ENCODE assay signal across 8 cellular contexts in genomic region chr11:67420646-67421420, GRCh38. TPM values are rescaled to one million over a fixed set of nuclear protein-coding genes. Genes with fewer than 3 reads are reported as not detected.
DNase-seq lines count a peak whose midpoint lies in the region; ATAC-seq lines count a peak whose summit lies in the region.

No MANE protein-coding gene starts in this region.

- no peak overlapping the region for H3K4ac ChIP-seq in mesendoderm (ENCODE audit: low read depth, low read length)

- H3K27ac ChIP-seq in CD4-positive, alpha-beta memory T cell (ENCODE audit: low read depth, low read length), result peak overlapping the region; percentile 66
- H3K27ac ChIP-seq in effector memory CD4-positive, alpha-beta T cell (ENCODE audit: insufficient read depth, low read length, poor library complexity, severe bottlenecking), result peak overlapping the region; percentile 68
- H3K27ac ChIP-seq in mesendoderm (ENCODE audit: low read depth, low read length), result peak overlapping the region; percentile 51

- DNase-seq in CD4-positive, alpha-beta memory T cell, result peak; percentile 96 to 99 (median 97)
- peak; percentile 76 for DNase-seq in HT1080 (ENCODE audit: low read depth)
- peak; percentile 97 for DNase-seq in NK-92 treated with Interleukin-12 subunit alpha and Interleukin-12 subunit beta, amount 100 ng/mL, for 24 hours (lab: John Stamatoyannopoulos, UW)
- DNase-seq in activated CD8-positive, alpha-beta memory T cell treated with anti-CD3 and anti-CD28 coated beads for 4 hours (ENCODE audit: low read depth in 2 of 2), result peak; percentile 96 to 98
- peak; percentile 96 to 98 (median 97) for DNase-seq in effector memory CD4-positive, alpha-beta T cell
- peak; percentile 97 for DNase-seq in mesendoderm
- peak; percentile 99 for DNase-seq in stimulated activated CD8-positive, alpha-beta memory T cell treated with anti-CD3 and anti-CD28 coated beads, Interleukin-12 subunit alpha, Interleukin-12 subunit beta, amount 100 ng/mL, for 4 hours (ENCODE audit: low read depth)

- no peaks in the 10 kb centered on the region for H3K9me3 Mint-ChIP-seq in CD4-positive, alpha-beta memory T cell

- no peaks in the 10 kb centered on the region for H3K9me3 ChIP-seq in CD4-positive, alpha-beta memory T cell (ENCODE audit: control insufficient read depth in 1 of 2, low read length in 2 of 2)
- H3K9me3 ChIP-seq in effector memory CD4-positive, alpha-beta T cell (ENCODE audit: control insufficient read depth, low read length), result no peaks in the 10 kb centered on the region

- H3K36me3 Mint-ChIP-seq in CD4-positive, alpha-beta memory T cell, result no peaks in the 10 kb centered on the region

- H4K8ac ChIP-seq in mesendoderm (ENCODE audit: low read depth, low read length), result no peak overlapping the region

- H2BK120ac ChIP-seq in mesendoderm (ENCODE audit: low read depth, low read length), result no peak overlapping the region

- peak overlapping the region; percentile 67 to 87 (median 80) for H3K4me3 Mint-ChIP-seq in CD4-positive, alpha-beta memory T cell

- no CpG with 5 or more reads among the region's 96 CpGs for WGBS in mesendoderm (ENCODE audit: extremely low coverage, insufficient coverage, low lambda C conversion rate)

- H3K27me3 Mint-ChIP-seq in CD4-positive, alpha-beta memory T cell, result no peaks in the 10 kb centered on the region

- CTCF ChIA-PET in CD4-positive, alpha-beta memory T cell (lab: Charles Lee; ENCODE audit: partially characterized antibody), result interaction anchor here (1.3 to 6.4 kb wide), 4 partner anchors 14 to 48 kb away, joined by 3 to 63 read pairs (median 6); partner anchors contain the start of genes PPP1CA, TBC1D10C and TMEM134

- H3K56ac ChIP-seq in mesendoderm (ENCODE audit: low read length), result peak overlapping the region; percentile 95

- no peaks in the 10 kb centered on the region for H3K79me2 ChIP-seq in mesendoderm (ENCODE audit: control insufficient read depth, insufficient read depth, low read length)

- peak; percentile 62 for ATAC-seq in GM19468 (IDR thresholded peaks at IDR 0.05; ENCODE audit: extremely low read depth, unreplicated experiment)

- no peak overlapping the region for H3K23ac ChIP-seq in mesendoderm (ENCODE audit: low read length)

- H3K4me3 ChIP-seq in CD4-positive, alpha-beta memory T cell (ENCODE audit: low read length in 2 of 2), result peak overlapping the region in 1 of 2 donors; percentile 69
- peak overlapping the region; percentile 53 for H3K4me3 ChIP-seq in effector memory CD4-positive, alpha-beta T cell (ENCODE audit: insufficient read depth, low read depth, low read length, poor library complexity, severe bottlenecking)
- H3K4me3 ChIP-seq in mesendoderm (ENCODE audit: low read length), result peak overlapping the region; percentile 38

- H3K4me1 ChIP-seq in CD4-positive, alpha-beta memory T cell (ENCODE audit: insufficient read depth, low read length), result peaks cover 53% of the 10 kb centered on the region
- H3K4me1 ChIP-seq in effector memory CD4-positive, alpha-beta T cell (ENCODE audit: control insufficient read depth, insufficient read depth, low read length, poor library complexity, severe bottlenecking), result peaks cover 52% of the 10 kb centered on the region
- no peaks in the 10 kb centered on the region for H3K4me1 ChIP-seq in mesendoderm (ENCODE audit: control insufficient read depth, low read depth, low read length)

- no peaks in the 10 kb centered on the region for H3K79me1 ChIP-seq in mesendoderm (ENCODE audit: low read length)

- no peak overlapping the region for H4K5ac ChIP-seq in mesendoderm (ENCODE audit: low read length)

- H3K9ac ChIP-seq in mesendoderm (ENCODE audit: low read length), result peak overlapping the region; percentile 92

- peak overlapping the region; percentile 9 for H3K18ac ChIP-seq in mesendoderm (ENCODE audit: low read length)

- no peak overlapping the region for H2BK15ac ChIP-seq in mesendoderm (replicated peaks; ENCODE audit: low read depth)

- no peak overlapping the region for H2BK5ac ChIP-seq in mesendoderm (ENCODE audit: low read length)

- no peak overlapping the region for H2AK5ac ChIP-seq in mesendoderm (ENCODE audit: low read length)

- H3K4me1 Mint-ChIP-seq in CD4-positive, alpha-beta memory T cell, result peaks cover 29 to 63% (median 46%) of the 10 kb centered on the region in 4 donors

- intact Hi-C loops in CD4-positive, alpha-beta memory T cell (cut with micrococcal nuclease), result loop anchor here (1.0 kb wide), 2 partner anchors 16 to 18 kb away; partner anchors contain the start of gene PTPRCAP

- peak overlapping the region; percentile 91 for H3K4me2 ChIP-seq in mesendoderm (ENCODE audit: low read length)

- H3K27me3 ChIP-seq in CD4-positive, alpha-beta memory T cell (ENCODE audit: insufficient read depth, low read length), result no peaks in the 10 kb centered on the region
- H3K27me3 ChIP-seq in effector memory CD4-positive, alpha-beta T cell (replicated peaks; ENCODE audit: control insufficient read depth, insufficient read depth, low read length, poor library complexity, severe bottlenecking), result no peaks in the 10 kb centered on the region
- H3K27me3 ChIP-seq in mesendoderm (ENCODE audit: insufficient read depth, low read length, poor library complexity), result no peaks in the 10 kb centered on the region

- H3K36me3 ChIP-seq in CD4-positive, alpha-beta memory T cell (ENCODE audit: insufficient read depth, low read length), result no peaks in the 10 kb centered on the region
- no peaks in the 10 kb centered on the region for H3K36me3 ChIP-seq in effector memory CD4-positive, alpha-beta T cell (ENCODE audit: control insufficient read depth, insufficient read depth, low read length)
- no peaks in the 10 kb centered on the region for H3K36me3 ChIP-seq in mesendoderm (ENCODE audit: control insufficient read depth, insufficient read depth, low read length)

- POLR2A ChIA-PET in CD4-positive, alpha-beta memory T cell (lab: Charles Lee; ENCODE audit: partially characterized antibody), result interaction anchor here (0.5 to 31.8 kb wide), 18 partner anchors 9 to 144 kb away, joined by 3 to 2262 read pairs (median 6); partner anchors contain the start of genes AIP, CORO1B, PITPNM1 and POLD4

- peak overlapping the region; percentile 64 to 94 (median 92) for H3K27ac Mint-ChIP-seq in CD4-positive, alpha-beta memory T cell

RNA-seq across cellular contexts. Expression of gene CARNS1, which starts 5.4 kb away (rescaled TPM):
- total RNA-seq in CD4-positive, alpha-beta memory T cell, result 1 to 10 TPM; 2.3 to 3.3 TPM
- under 1 TPM; 0.45 to 0.81 TPM for polyA plus RNA-seq in CD4-positive, alpha-beta memory T cell
- total RNA-seq in HT1080 (2014; rRNA removed; shearing (Covaris generic)), result 0.13 TPM in 1 of 2 replicates, not detected in the other
- 0.03 and 0.06 TPM in 2 replicates for polyA plus RNA-seq in HT1080 (2015; cell fraction: cytosol; rRNA removed)
- polyA plus RNA-seq in HT1080 (2015; cell fraction: nucleus; rRNA removed), result 0.04 and 0.18 TPM in 2 replicates
- 0.14 TPM for polyA plus RNA-seq in mesendoderm (2013, experiment 1 of 2)
- 0.18 TPM for polyA plus RNA-seq in mesendoderm (2013, experiment 2 of 2)

RNA-seq across cellular contexts. Expression of gene RPS6KB2, which starts 7.5 kb away (rescaled TPM):
- total RNA-seq in CD4-positive, alpha-beta memory T cell, result 10 to 100 TPM; 78.1 to 79.9 TPM
- polyA plus RNA-seq in CD4-positive, alpha-beta memory T cell, result 10 to 100 TPM; 55.2 to 58.3 TPM
- total RNA-seq in HT1080 (2014; rRNA removed; shearing (Covaris generic)), result 49.0 and 52.7 TPM in 2 replicates
- 41.7 and 43.3 TPM in 2 replicates for polyA plus RNA-seq in HT1080 (2015; cell fraction: cytosol; rRNA removed)
- polyA plus RNA-seq in HT1080 (2015; cell fraction: nucleus; rRNA removed), result 63.6 and 66.1 TPM in 2 replicates
- 26.5 TPM for polyA plus RNA-seq in mesendoderm (2013, experiment 1 of 2)
- 27.8 TPM for polyA plus RNA-seq in mesendoderm (2013, experiment 2 of 2)

RNA-seq across cellular contexts. Expression of gene PTPRCAP, which starts 16.6 kb away (rescaled TPM):
- 100 to 1,000 TPM; 208 to 228 TPM for total RNA-seq in CD4-positive, alpha-beta memory T cell
- polyA plus RNA-seq in CD4-positive, alpha-beta memory T cell, result 100 to 1,000 TPM; 613 TPM
- 0.60 TPM in 1 of 2 replicates, not detected in the other for total RNA-seq in HT1080 (2014; rRNA removed; shearing (Covaris generic))
- 0.17 and 0.45 TPM in 2 replicates for polyA plus RNA-seq in HT1080 (2015; cell fraction: cytosol; rRNA removed)
- polyA plus RNA-seq in HT1080 (2015; cell fraction: nucleus; rRNA removed), result 2.1 and 3.6 TPM in 2 replicates
- polyA plus RNA-seq in mesendoderm (2013, experiment 1 of 2), result 0.74 TPM
- polyA plus RNA-seq in mesendoderm (2013, experiment 2 of 2), result 1.1 TPM

RNA-seq across cellular contexts. Expression of gene TBC1D10C, which starts 16.9 kb away (rescaled TPM):
- total RNA-seq in CD4-positive, alpha-beta memory T cell, result 100 to 1,000 TPM; 371 to 382 TPM
- 100 to 1,000 TPM; 316 to 331 TPM for polyA plus RNA-seq in CD4-positive, alpha-beta memory T cell
- 0.05 TPM in 1 of 2 replicates, not detected in the other for total RNA-seq in HT1080 (2014; rRNA removed; shearing (Covaris generic))
- 0.05 TPM in 1 of 2 replicates, not detected in the other for polyA plus RNA-seq in HT1080 (2015; cell fraction: cytosol; rRNA removed)
- 0.41 TPM in 1 of 2 replicates, not detected in the other for polyA plus RNA-seq in HT1080 (2015; cell fraction: nucleus; rRNA removed)
- 0.39 TPM for polyA plus RNA-seq in mesendoderm (2013, experiment 1 of 2)
- 0.41 TPM for polyA plus RNA-seq in mesendoderm (2013, experiment 2 of 2)

RNA-seq across cellular contexts. Expression of gene PPP1CA, which starts 19.2 kb away (rescaled TPM):
- 100 to 1,000 TPM; 159 to 161 TPM for total RNA-seq in CD4-positive, alpha-beta memory T cell
- 100 to 1,000 TPM; 474 to 774 TPM for polyA plus RNA-seq in CD4-positive, alpha-beta memory T cell
- total RNA-seq in HT1080 (2014; rRNA removed; shearing (Covaris generic)), result 324 and 339 TPM in 2 replicates
- polyA plus RNA-seq in HT1080 (2015; cell fraction: cytosol; rRNA removed), result 173 and 190 TPM in 2 replicates
- polyA plus RNA-seq in HT1080 (2015; cell fraction: nucleus; rRNA removed), result 94.2 and 99.1 TPM in 2 replicates
- 216 TPM for polyA plus RNA-seq in mesendoderm (2013, experiment 1 of 2)
- 212 TPM for polyA plus RNA-seq in mesendoderm (2013, experiment 2 of 2)

Comparison
In these comparisons a context has a peak if more than half of its experiments do, and no peak if none do; other contexts are left out.
1. RNA of gene PTPRCAP, which starts 16.6 kb away (total RNA-seq): 208 to 228 TPM in CD4-positive, alpha-beta memory T cell; 0.60 TPM in HT1080; every median in the first group is over 100 times any median in the second.
2. Peak in every context shown above with its lines, with median percentiles within 50 percentile points of each other: DNase-seq and H3K27ac ChIP-seq.